9 cellular contexts compared by ENCODE assay signal in genomic region chr16:58501242-58502131, GRCh38. TPM values are rescaled to one million over a fixed set of nuclear protein-coding genes. Genes with fewer than 3 reads are reported as not detected.
DNase-seq lines count a peak whose midpoint lies in the region; ATAC-seq, FAIRE-seq and TF ChIP-seq lines count a peak whose summit lies in the region.
"Had no signal": no experiment of that assay in that cellular context is flagged by ENCODE, and none has a peak within 500 bp of the region (broad histone marks: within the 10 kb centered on the region; RNA-seq: fewer than 3 reads in every experiment).

No MANE protein-coding gene starts in this region.

- H3K4me1 ChIP-seq in PC-3 (ENCODE audit: insufficient read depth, low read length) = peaks cover 7% of the 10 kb centered on the region; the same call in 1 of the 2 replicates
- H3K4me1 ChIP-seq in astrocyte (ENCODE audit: insufficient read depth, low read length) = peaks cover 17% of the 10 kb centered on the region
- H3K4me1 ChIP-seq in iPS-18a (ENCODE audit: control insufficient read depth, low read depth, low read length) = peaks cover 3% of the 10 kb centered on the region
- peaks cover 17% of the 10 kb centered on the region for H3K4me1 ChIP-seq in skeletal muscle satellite cell (ENCODE audit: control insufficient read depth, insufficient read depth, low read length)

- BruUV-seq in PC-3 (replicated peaks; lab: Mats Ljungman, UMichigan) = no TSS peak

- H3K4me2 ChIP-seq in PC-3 (ENCODE audit: low read length) (peak overlapping the region; percentile 99), astrocyte (ENCODE audit: low read length) (peak overlapping the region; percentile 94), skeletal muscle satellite cell (ENCODE audit: low read length) (peak overlapping the region; percentile 76)

- no peaks in the 10 kb centered on the region for H3F3A ChIP-seq in PC-3 (ENCODE audit: low read length, unreplicated experiment)

- no peaks in the 10 kb centered on the region for H3K27me3 ChIP-seq in PC-3 (ENCODE audit: low read length)
- H3K27me3 ChIP-seq in astrocyte (ENCODE audit: insufficient read depth, low read length) = no peaks in the 10 kb centered on the region
- peaks cover 27% of the 10 kb centered on the region for H3K27me3 ChIP-seq in iPS-18a (ENCODE audit: control insufficient read depth, insufficient read depth, low read length)
- peaks cover 19% of the 10 kb centered on the region for H3K27me3 ChIP-seq in skeletal muscle satellite cell (ENCODE audit: control insufficient read depth, insufficient read depth, low read length)

- FAIRE-seq in astrocyte (lab: Jason Lieb, UNC) = no peak

- no peaks in the 10 kb centered on the region for H4K20me1 ChIP-seq in PC-3 (ENCODE audit: low read length)
- peaks cover 17% of the 10 kb centered on the region for H4K20me1 ChIP-seq in astrocyte (ENCODE audit: insufficient read depth, low read length)

- no peak for ATAC-seq in PC-3
- no peak for ATAC-seq in HG02763 (IDR thresholded peaks at IDR 0.05; ENCODE audit: unreplicated experiment)
- no peak for ATAC-seq in HG03139 (IDR thresholded peaks at IDR 0.05; ENCODE audit: unreplicated experiment)
- ATAC-seq in GM18909 (IDR thresholded peaks at IDR 0.05; ENCODE audit: poor library complexity, unreplicated experiment) = no peak

- intact Hi-C loops in PC-3 (cut with micrococcal nuclease) = no loop called here

- no peaks in the 10 kb centered on the region for H3K9me2 ChIP-seq in PC-3 (replicated peaks; ENCODE audit: low read length)

- peaks cover 7% of the 10 kb centered on the region for H3K27me3 Mint-ChIP-seq in astrocyte (ENCODE audit: low read depth, unreplicated experiment)

- H3K27ac Mint-ChIP-seq in astrocyte (ENCODE audit: unreplicated experiment) = peak overlapping the region; percentile 72

- no peaks in the 10 kb centered on the region for H3K9me3 Mint-ChIP-seq in astrocyte (ENCODE audit: unreplicated experiment)

- no peak overlapping the region for H3K27ac ChIP-seq in PC-3 (ENCODE audit: low read length)
- no peak overlapping the region for H3K27ac ChIP-seq in astrocyte (ENCODE audit: low read depth, low read length)
- no peak overlapping the region for H3K27ac ChIP-seq in iPS-18a (ENCODE audit: low read length)
- H3K27ac ChIP-seq: HL-60 had no signal

- CTCF ChIA-PET in PC-3 (lab: Charles Lee) = interaction anchor here (1.7 kb wide), 1 partner anchor 160 kb away, joined by 20 read pairs; no protein-coding TSS in a partner anchor

- DNase-seq in ELF-1 (ENCODE audit: low read depth, low spot score) (peak; percentile 89), PC-3 (no peak), astrocyte (ENCODE audit: low read depth) (no peak)

- peak overlapping the region; percentile 70 for H3K4me3 ChIP-seq in PC-3 (ENCODE audit: low read length)
- peak overlapping the region; percentile 54 for H3K4me3 ChIP-seq in astrocyte (ENCODE audit: insufficient read depth, low read depth, low read length)
- H3K4me3 ChIP-seq in iPS-18a (ENCODE audit: low read length) = peak overlapping the region; percentile 66
- peak overlapping the region; percentile 49 for H3K4me3 ChIP-seq in skeletal muscle satellite cell (ENCODE audit: low read length)

- H3K4me1 Mint-ChIP-seq in astrocyte (ENCODE audit: low read depth, unreplicated experiment) = peaks cover 1% of the 10 kb centered on the region

- TF ChIP-seq CTCF in PC-3 (conservative IDR thresholded peaks at IDR 0.05; ENCODE audit: low read depth, low read length) (no peak), astrocyte (IDR thresholded peaks at IDR 0.05; ENCODE audit: insufficient read depth, low read depth, low read length) (no peak)

- H3K9me3 ChIP-seq in PC-3 (ENCODE audit: low read length) = no peaks in the 10 kb centered on the region
- H3K9me3 ChIP-seq in astrocyte (ENCODE audit: insufficient read depth, low read depth, low read length) = no peaks in the 10 kb centered on the region
- H3K9me3 ChIP-seq in iPS-18a (ENCODE audit: control insufficient read depth, low read depth, low read length) = no peaks in the 10 kb centered on the region
- H3K9me3 ChIP-seq in skeletal muscle satellite cell (replicated peaks; ENCODE audit: low read length) = no peaks in the 10 kb centered on the region

- H3K36me3 Mint-ChIP-seq in astrocyte (ENCODE audit: low read depth, unreplicated experiment) = peaks cover 2% of the 10 kb centered on the region

- H2AFZ ChIP-seq in PC-3 (ENCODE audit: low read length) (peak overlapping the region; percentile 81), astrocyte (ENCODE audit: low read depth, low read length) (peak overlapping the region; percentile 68)

- H3K36me3 ChIP-seq in PC-3 (ENCODE audit: low read depth, low read length) = no peaks in the 10 kb centered on the region
- no peaks in the 10 kb centered on the region for H3K36me3 ChIP-seq in astrocyte (ENCODE audit: insufficient read depth, low read length)
- H3K36me3 ChIP-seq in iPS-18a (ENCODE audit: control insufficient read depth, low read depth, low read length) = no peaks in the 10 kb centered on the region
- no peaks in the 10 kb centered on the region for H3K36me3 ChIP-seq in skeletal muscle satellite cell (ENCODE audit: insufficient read depth, low read length)

- H3K9ac ChIP-seq in PC-3 (ENCODE audit: low read length) = 0 out of 2 replicates have a peak overlapping the region, but pooled peaks have one; percentile 25
- H3K9ac ChIP-seq in astrocyte (ENCODE audit: low read length) = peak overlapping the region; percentile 71
- H3K9ac ChIP-seq in iPS-18a (ENCODE audit: low read length) = peak overlapping the region; percentile 43
- no peak overlapping the region for H3K9ac ChIP-seq in skeletal muscle satellite cell (ENCODE audit: low read depth, low read length)

- peak overlapping the region; percentile 80 for H3K4me3 Mint-ChIP-seq in astrocyte (ENCODE audit: unreplicated experiment)

- POLR2A ChIA-PET in PC-3 (lab: Charles Lee; ENCODE audit: unreplicated experiment) = no interaction called here

- no peaks in the 10 kb centered on the region for H3K79me2 ChIP-seq in PC-3 (ENCODE audit: low read length)
- H3K79me2 ChIP-seq in astrocyte (ENCODE audit: insufficient read depth, low read length) = peaks cover 9% of the 10 kb centered on the region

RNA-seq across cellular contexts. Expression of gene NDRG4, which starts 1.5 kb away (rescaled TPM):
- total RNA-seq in PC-3 (2014; rRNA removed) (14.2 and 26.6 TPM in 2 replicates), astrocyte (21.9 and 22.2 TPM in 2 replicates)
- total RNA-seq in skeletal muscle satellite cell (2012; rRNA removed) = 5.8 and 8.3 TPM in 2 replicates

RNA-seq across cellular contexts. Expression of gene SETD6, which starts 13.8 kb away (rescaled TPM):
- total RNA-seq in PC-3 (2014; rRNA removed) (22.0 and 22.5 TPM in 2 replicates), astrocyte (6.7 and 7.4 TPM in 2 replicates)
- 7.0 and 8.9 TPM in 2 replicates for total RNA-seq in skeletal muscle satellite cell (2012; rRNA removed)
